Comparison of ENCODE assay signal across 13 cellular contexts in the genomic region with DNA sequence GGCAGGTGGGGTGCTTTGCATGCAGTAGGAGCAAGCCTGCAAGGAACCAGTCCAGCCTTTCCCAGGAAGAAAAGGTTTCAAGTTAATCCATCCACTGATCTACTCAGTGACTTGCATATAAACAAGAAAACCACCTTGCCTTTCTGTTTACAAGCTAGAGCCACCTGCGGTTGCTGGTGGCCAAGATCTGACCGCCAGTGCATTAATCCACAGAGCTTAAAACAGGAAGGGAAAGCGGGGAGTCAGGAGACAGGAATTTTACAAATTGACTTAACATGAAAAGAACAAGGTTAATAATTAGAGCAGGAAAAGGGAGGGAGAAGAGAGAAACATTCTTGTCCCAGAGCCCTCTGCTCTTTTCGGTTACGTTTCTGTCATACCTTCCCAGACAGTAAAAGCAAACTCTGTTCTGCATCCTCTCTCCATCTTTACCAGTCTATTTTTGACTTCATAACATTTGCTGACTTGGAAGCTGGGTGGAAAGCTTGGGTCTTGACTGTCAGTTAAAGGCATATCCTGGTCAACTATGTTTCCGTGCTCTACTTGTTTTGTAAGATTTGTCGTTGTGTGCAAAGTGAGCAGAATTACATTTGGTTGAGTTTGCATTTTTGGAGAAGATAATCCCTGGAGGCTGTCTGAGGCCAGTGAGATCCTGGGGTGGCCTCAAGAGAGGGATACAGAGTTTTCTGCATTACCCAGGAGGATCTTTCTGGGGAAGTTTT.
DNase-seq lines count a peak whose midpoint lies in the region; ATAC-seq, FAIRE-seq and TF ChIP-seq lines count a peak whose summit lies in the region.
"Had no signal": no experiment of that assay in that cellular context is flagged by ENCODE, and none has a peak within 500 bp of the region (broad histone marks: within the 10 kb centered on the region; RNA-seq: fewer than 3 reads in every experiment).

No MANE protein-coding gene starts in this region.

- H2BK12ac ChIP-seq in mesenchymal stem cell (ENCODE audit: low read length in 2 of 2): no peak overlapping the region

- H3K4me1 ChIP-seq in mesenchymal stem cell (ENCODE audit: control insufficient read depth, insufficient read depth, low read depth, low read length): peaks cover 3% of the 10 kb centered on the region

- H3K27me3 ChIP-seq in bronchial epithelial cell (ENCODE audit: control insufficient read depth, insufficient read depth, low read length) (no peaks in the 10 kb centered on the region), mesenchymal stem cell (ENCODE audit: control insufficient read depth in 1 of 2, insufficient read depth in 1 of 2, low read length in 2 of 2) (no peaks in the 10 kb centered on the region)

- no peak overlapping the region for H3K14ac ChIP-seq in mesenchymal stem cell (ENCODE audit: low read length in 2 of 2)

- no peak overlapping the region for H4K91ac ChIP-seq in mesenchymal stem cell (ENCODE audit: low read length)

- H3K18ac ChIP-seq in mesenchymal stem cell (ENCODE audit: low read depth in 1 of 2, low read length in 2 of 2): peak overlapping the region in 1 of 2 experiments; percentile 3

- no peak overlapping the region for H2BK120ac ChIP-seq in mesenchymal stem cell (ENCODE audit: low read depth, low read length)

- no peak overlapping the region for H2AK5ac ChIP-seq in mesenchymal stem cell (ENCODE audit: low read length, severe bottlenecking)

- H2AFZ ChIP-seq in mesenchymal stem cell (ENCODE audit: low read depth, low read length): no peak overlapping the region

- H3K36me3 ChIP-seq in bronchial epithelial cell (ENCODE audit: control insufficient read depth, insufficient read depth, low read length) (no peaks in the 10 kb centered on the region), mesenchymal stem cell (ENCODE audit: control insufficient read depth in 1 of 2, insufficient read depth in 2 of 2, low read depth in 1 of 2, low read length in 2 of 2) (no peaks in the 10 kb centered on the region)

- DNase-seq in Daoy (ENCODE audit: low read depth) (peak; percentile 55), NCI-H82 (lab: John Stamatoyannopoulos, UW) (peak; percentile 83), bronchial epithelial cell (ENCODE audit: low read depth) (peak; percentile 57), mesenchymal stem cell (peak; percentile 87), NCI-H510A treated with DMSO at 0.1 percent for 48 hours (lab: John Stamatoyannopoulos, UW) (no peak), NCI-H2171 treated with DMSO at 0.1 percent for 48 hours (lab: John Stamatoyannopoulos, UW) (no peak)
- DNase-seq: activated naive CD4-positive, alpha-beta T cell treated with anti-CD3 and anti-CD28 coated beads for 36 hours; cerebellar nuclear complex; NCI-H2227 treated with DMSO at 0.1 percent for 48 hours had no signal

- H2BK15ac ChIP-seq in mesenchymal stem cell (ENCODE audit: low read depth, poor library complexity, severe bottlenecking): no peak overlapping the region

- H3K23ac ChIP-seq in mesenchymal stem cell (ENCODE audit: low read length in 2 of 2): no peak overlapping the region

- no peaks in the 10 kb centered on the region for H3K9me3 ChIP-seq in mesenchymal stem cell (ENCODE audit: control insufficient read depth, low read length)

- no peak overlapping the region for H3K4ac ChIP-seq in mesenchymal stem cell (ENCODE audit: low read depth in 1 of 2, low read length in 2 of 2)

- H3K27ac ChIP-seq in mesenchymal stem cell (ENCODE audit: low read length, poor library complexity, severe bottlenecking): peak overlapping the region; percentile 82

- no peak for ATAC-seq in GM19463 (IDR thresholded peaks at IDR 0.05; ENCODE audit: unreplicated experiment)
- ATAC-seq in GM21576 (IDR thresholded peaks at IDR 0.05; ENCODE audit: unreplicated experiment): no peak
- ATAC-seq: sciatic nerve had no signal

- H3K9ac ChIP-seq in mesenchymal stem cell (ENCODE audit: low read length): no peak overlapping the region

- FAIRE-seq in bronchial epithelial cell (lab: Jason Lieb, UNC): no peak
- FAIRE-seq: GM12891 had no signal

- H3K4me2 ChIP-seq in mesenchymal stem cell (ENCODE audit: low read length, poor library complexity, severe bottlenecking): peak overlapping the region; percentile 30

- no peak for TF ChIP-seq CTCF in bronchial epithelial cell (IDR thresholded peaks at IDR 0.05; ENCODE audit: insufficient read depth, low read length, severe bottlenecking)

- peak overlapping the region; percentile 83 for H2BK5ac ChIP-seq in mesenchymal stem cell (ENCODE audit: low read depth, low read length, poor library complexity, severe bottlenecking)

- 29% methylated on average over 5 of the region's 7 CpGs for WGBS in mesenchymal stem cell

- H4K8ac ChIP-seq in mesenchymal stem cell (ENCODE audit: low read length): no peak overlapping the region

- H3K4me3 ChIP-seq in bronchial epithelial cell (ENCODE audit: low read depth, low read length): no peak overlapping the region
- H3K4me3 ChIP-seq in mesenchymal stem cell (ENCODE audit: insufficient read depth in 1 of 2, low read depth in 1 of 2, low read length in 2 of 2): no peak overlapping the region

- no peaks in the 10 kb centered on the region for H3K79me1 ChIP-seq in mesenchymal stem cell (replicated peaks; ENCODE audit: low read length, poor library complexity, severe bottlenecking)

Comparison
In these comparisons a context has a peak if more than half of its experiments do, and no peak if none do; other contexts are left out.
1. DNase-seq: peak in Daoy (single experiment), NCI-H82 (single experiment), bronchial epithelial cell (single experiment) and mesenchymal stem cell (single experiment); none in NCI-H510A treated with DMSO at 0.1 percent for 48 hours (single experiment) and NCI-H2171 treated with DMSO at 0.1 percent for 48 hours (single experiment).